Comparison of ENCODE assay signal across 8 cellular contexts in the genomic region with DNA sequence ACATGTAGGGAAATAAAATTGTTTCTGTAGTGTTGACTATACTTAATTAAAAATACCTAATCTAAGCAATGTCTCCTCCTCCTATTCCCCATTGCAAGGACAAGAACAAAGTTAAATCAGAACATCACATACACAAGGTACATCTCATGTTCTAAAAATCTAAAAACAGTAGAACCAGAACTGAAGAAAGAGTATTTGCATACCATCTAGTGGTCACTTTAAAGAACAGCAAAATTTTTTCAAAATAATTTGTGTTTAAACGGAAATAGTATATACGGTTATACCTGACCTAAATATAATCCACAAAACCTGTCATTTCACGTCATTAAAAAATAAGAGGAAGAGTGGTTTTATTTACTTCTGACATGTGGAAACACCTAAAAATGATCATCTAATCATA.
A peak's percentile ranks its signal among the peaks of the same experiment; 100 is the strongest.
DNase-seq lines count a peak whose midpoint lies in the region; ATAC-seq and TF ChIP-seq lines count a peak whose summit lies in the region.

No MANE protein-coding gene starts in this region.

- ATAC-seq in PC-3 = no peak
- no peak for ATAC-seq in gastroesophageal sphincter
- ATAC-seq in natural killer cell = no peak
- no peak for ATAC-seq in HG02870 (IDR thresholded peaks at IDR 0.05; ENCODE audit: unreplicated experiment)

- CTCF ChIA-PET in PC-3 (lab: Charles Lee) = no interaction called here

- no peak for DNase-seq in GM12865 (ENCODE audit: low read depth)
- peak; percentile 24 for DNase-seq in HT-29 (ENCODE audit: low spot score)
- peak; percentile 43 for DNase-seq in PC-3
- no peak for DNase-seq in MG63
- DNase-seq in natural killer cell = no peak
- DNase-seq in occipital lobe (lab: John Stamatoyannopoulos, UW) = no peak

- H3K4me3 ChIP-seq in GM12865 (ENCODE audit: low read depth, low read length) (no peak overlapping the region), PC-3 (ENCODE audit: low read length) (no peak overlapping the region), gastroesophageal sphincter (no peak overlapping the region), MG63 (no peak overlapping the region)

- H3K27me3 Mint-ChIP-seq in natural killer cell (ENCODE audit: low read depth in 2 of 2) = no peaks in the 10 kb centered on the region

- no peak overlapping the region for H3K27ac ChIP-seq in PC-3 (ENCODE audit: low read length)
- no peak overlapping the region for H3K27ac ChIP-seq in gastroesophageal sphincter

- no peak overlapping the region for H2AFZ ChIP-seq in PC-3 (ENCODE audit: low read length)

- no peaks in the 10 kb centered on the region for H3F3A ChIP-seq in PC-3 (ENCODE audit: low read length, unreplicated experiment)

- H3K4me2 ChIP-seq in PC-3 (ENCODE audit: low read length) = no peak overlapping the region

- no peak for TF ChIP-seq POLR2A in gastroesophageal sphincter (IDR thresholded peaks at IDR 0.05)

- intact Hi-C loops in PC-3 (cut with micrococcal nuclease) = loop anchor here (1.0 kb wide), 1 partner anchor 243 kb away; no protein-coding TSS in a partner anchor
- intact Hi-C loops in natural killer cell (cut with micrococcal nuclease) = no loop called here

- H3K79me2 ChIP-seq in PC-3 (ENCODE audit: low read length) = no peaks in the 10 kb centered on the region

- no peaks in the 10 kb centered on the region for H3K9me2 ChIP-seq in PC-3 (replicated peaks; ENCODE audit: low read length)

- H3K4me1 ChIP-seq in PC-3 (ENCODE audit: insufficient read depth, low read length) (no peaks in the 10 kb centered on the region), gastroesophageal sphincter (no peaks in the 10 kb centered on the region)

- no peaks in the 10 kb centered on the region for H3K36me3 ChIP-seq in PC-3 (ENCODE audit: low read depth, low read length)
- no peaks in the 10 kb centered on the region for H3K36me3 ChIP-seq in gastroesophageal sphincter
- H3K36me3 ChIP-seq in MG63 = no peaks in the 10 kb centered on the region

- H3K9me3 ChIP-seq in PC-3 (ENCODE audit: low read length) (no peaks in the 10 kb centered on the region), gastroesophageal sphincter (no peaks in the 10 kb centered on the region), MG63 (no peaks in the 10 kb centered on the region)

- H3K27ac Mint-ChIP-seq in natural killer cell = no peak overlapping the region

- H3K36me3 Mint-ChIP-seq in natural killer cell = no peaks in the 10 kb centered on the region

- no peak overlapping the region for H3K4me3 Mint-ChIP-seq in natural killer cell

- WGBS in gastroesophageal sphincter (ENCODE audit: low coverage in 1 of 2), 2 donors = 2% methylated on average over 3 of the region's 3 CpGs

- H4K20me1 ChIP-seq in PC-3 (ENCODE audit: low read length) = no peaks in the 10 kb centered on the region

- H3K4me1 Mint-ChIP-seq in natural killer cell = no peaks in the 10 kb centered on the region

- BruUV-seq in PC-3 (replicated peaks; lab: Mats Ljungman, UMichigan) = no TSS peak

- POLR2A ChIA-PET in PC-3 (lab: Charles Lee; ENCODE audit: unreplicated experiment) = no interaction called here

- H3K9me3 Mint-ChIP-seq in natural killer cell = peaks cover 4 to 5% of the 10 kb centered on the region in 2 donors

- H3K9ac ChIP-seq in PC-3 (ENCODE audit: low read length) = no peak overlapping the region

- TF ChIP-seq CTCF in GM12865 (IDR thresholded peaks at IDR 0.05; ENCODE audit: insufficient read depth, low read depth, low read length, missing control alignments) (peak; percentile 34), PC-3 (conservative IDR thresholded peaks at IDR 0.05; ENCODE audit: low read depth, low read length) (peak; percentile 70), gastroesophageal sphincter (IDR thresholded peaks at IDR 0.05) (peak; percentile 4 to 38 (median 24)), natural killer cell (IDR thresholded peaks at IDR 0.05) (no peak)

- peaks cover 7% of the 10 kb centered on the region; the same call in 1 of the 2 replicates for H3K27me3 ChIP-seq in PC-3 (ENCODE audit: low read length)
- H3K27me3 ChIP-seq in gastroesophageal sphincter = no peaks in the 10 kb centered on the region
- H3K27me3 ChIP-seq in MG63 = 0 out of 2 replicates have a peak, but pooled peaks cover 3% of the 10 kb centered on the region

- no peak for TF ChIP-seq EP300 in gastroesophageal sphincter (IDR thresholded peaks at IDR 0.05)

Comparison
In these comparisons a context has a peak if more than half of its experiments do, and no peak if none do; other contexts are left out.
1. DNase-seq: peak in HT-29 (single experiment) and PC-3 (single experiment); none in GM12865 (single experiment), MG63 (single experiment), natural killer cell (single experiment) and occipital lobe (single experiment).